In genomic region chr1:30649321-30649991, GRCh38 we compare ENCODE assay signal across 14 cellular contexts.
A peak's percentile ranks its signal among the peaks of the same experiment; 100 is the strongest.
DNase-seq lines count a peak whose midpoint lies in the region; ATAC-seq lines count a peak whose summit lies in the region.
"Had no signal": no experiment of that assay in that cellular context is flagged by ENCODE, and none has a peak within 500 bp of the region (broad histone marks: within the 10 kb centered on the region; RNA-seq: fewer than 3 reads in every experiment).

No MANE protein-coding gene starts in this region.

- DNase-seq in DMS153 (lab: John Stamatoyannopoulos, UW), result peak; percentile 69
- peak; percentile 40 for DNase-seq in NCI-H2029 treated with DMSO at 0.1 percent for 48 hours (lab: John Stamatoyannopoulos, UW)
- DNase-seq in central memory CD8-positive, alpha-beta T cell (ENCODE audit: low spot score in 2 of 2), result no peak
- peak; percentile 70 for DNase-seq in mucosa of gallbladder (ENCODE audit: low spot score)
- no peak for DNase-seq in left lobe of liver (ENCODE audit: low spot score)
- no peak for DNase-seq in stimulated activated CD4-positive, alpha-beta T cell treated with anti-CD3 and anti-CD28 coated beads, Interleukin-4, amount 100 ng/mL, for 1 hour
- DNase-seq: activated B cell treated with CpG ODN at 0.5 μM for 24 hours; amniotic stem cell; naive thymus-derived CD8-positive, alpha-beta T cell; NCI-H2081 treated with DMSO at 0.1 percent for 48 hours; retina had no signal

- no peak for ATAC-seq in central memory CD8-positive, alpha-beta T cell (replicated peaks; ENCODE audit: extremely low read depth, poor library complexity, severe bottlenecking)
- no peak for ATAC-seq in HG03175 (IDR thresholded peaks at IDR 0.05; ENCODE audit: unreplicated experiment)
- no peak for ATAC-seq in left lobe of liver
- no peak for ATAC-seq in HG03354 (IDR thresholded peaks at IDR 0.05; ENCODE audit: poor library complexity, severe bottlenecking, unreplicated experiment)
- ATAC-seq: gastroesophageal sphincter; naive thymus-derived CD8-positive, alpha-beta T cell had no signal

- H3K4me1 Mint-ChIP-seq in central memory CD8-positive, alpha-beta T cell, result peaks cover 14% of the 10 kb centered on the region
- H3K4me1 Mint-ChIP-seq: activated B cell treated with CpG ODN at 0.5 μM for 24 hours had no signal

- peaks cover 53% of the 10 kb centered on the region for H3K27me3 Mint-ChIP-seq in central memory CD8-positive, alpha-beta T cell

- no peaks in the 10 kb centered on the region for H3K36me3 Mint-ChIP-seq in central memory CD8-positive, alpha-beta T cell (ENCODE audit: insufficient read depth)
- H3K36me3 Mint-ChIP-seq: naive thymus-derived CD8-positive, alpha-beta T cell had no signal

- H3K9me3 Mint-ChIP-seq in central memory CD8-positive, alpha-beta T cell, result no peaks in the 10 kb centered on the region
- H3K9me3 Mint-ChIP-seq: activated B cell treated with CpG ODN at 0.5 μM for 24 hours; naive thymus-derived CD8-positive, alpha-beta T cell had no signal

- no peak overlapping the region for H3K4me3 Mint-ChIP-seq in central memory CD8-positive, alpha-beta T cell
- H3K4me3 Mint-ChIP-seq: activated B cell treated with CpG ODN at 0.5 μM for 24 hours had no signal

- H3K27ac Mint-ChIP-seq in central memory CD8-positive, alpha-beta T cell (ENCODE audit: low read depth), result peak overlapping the region; percentile 17
- H3K27ac Mint-ChIP-seq: activated B cell treated with CpG ODN at 0.5 μM for 24 hours had no signal

Comparison
In these comparisons a context has a peak if more than half of its experiments do, and no peak if none do; other contexts are left out.
1. DNase-seq: peak in DMS153 (single experiment), NCI-H2029 treated with DMSO at 0.1 percent for 48 hours (single experiment) and mucosa of gallbladder (single experiment); none in central memory CD8-positive, alpha-beta T cell (0 of 2), left lobe of liver (single experiment) and stimulated activated CD4-positive, alpha-beta T cell treated with anti-CD3 and anti-CD28 coated beads, Interleukin-4, amount 100 ng/mL, for 1 hour (single experiment).